Comparison of ENCODE assay signal across 16 cellular contexts in genomic region chr3:72655758-72656157, GRCh38.
DNase-seq lines count a peak whose midpoint lies in the region; TF ChIP-seq lines count a peak whose summit lies in the region.
"Had no signal": no experiment of that assay in that cellular context is flagged by ENCODE, and none has a peak within 500 bp of the region (broad histone marks: within the 10 kb centered on the region; RNA-seq: fewer than 3 reads in every experiment).

No MANE protein-coding gene starts in this region.

- peak overlapping the region; percentile 34 for H3K9ac ChIP-seq in iPS-18a (ENCODE audit: low read length)

- H3K4me3 ChIP-seq in H7 (ENCODE audit: insufficient read depth, low read depth, low read length) (no peak overlapping the region), iPS-18a (ENCODE audit: low read length) (no peak overlapping the region), suprapubic skin (no peak overlapping the region)
- H3K4me3 ChIP-seq: right atrium auricular region, SJSA1 had no signal

- TF ChIP-seq POLR2A in suprapubic skin (IDR thresholded peaks at IDR 0.05) = no peak

- H3K27ac ChIP-seq in iPS-18a (ENCODE audit: low read length) (no peak overlapping the region), suprapubic skin (no peak overlapping the region)
- H3K27ac ChIP-seq: coronary artery, right atrium auricular region, SJSA1 had no signal

- no peaks in the 10 kb centered on the region for H3K9me3 ChIP-seq in iPS-18a (ENCODE audit: control insufficient read depth, low read depth, low read length)
- no peaks in the 10 kb centered on the region for H3K9me3 ChIP-seq in suprapubic skin
- H3K9me3 ChIP-seq: right atrium auricular region, SJSA1 had no signal

- peaks cover 12% of the 10 kb centered on the region for H3K4me1 Mint-ChIP-seq in CD14-positive monocyte

- H3K4me1 ChIP-seq in iPS-18a (ENCODE audit: control insufficient read depth, low read depth, low read length) (peaks cover 12% of the 10 kb centered on the region), suprapubic skin (peaks cover 29% of the 10 kb centered on the region)

- H3K27me3 ChIP-seq in H7 (ENCODE audit: control insufficient read depth, insufficient read depth, low read length) = no peaks in the 10 kb centered on the region
- no peaks in the 10 kb centered on the region for H3K27me3 ChIP-seq in iPS-18a (ENCODE audit: control insufficient read depth, insufficient read depth, low read length)
- H3K27me3 ChIP-seq in suprapubic skin = peaks cover 10% of the 10 kb centered on the region
- H3K27me3 ChIP-seq: right atrium auricular region, SJSA1 had no signal

- TF ChIP-seq CTCF in CD14-positive monocyte (IDR thresholded peaks at IDR 0.05) (peak; percentile 27), suprapubic skin (IDR thresholded peaks at IDR 0.05) (no peak)

- peaks cover 15 to 31% (median 28%) of the 10 kb centered on the region in 3 donors for H3K27me3 Mint-ChIP-seq in CD14-positive monocyte (ENCODE audit: low read depth in 3 of 3)

- H3K4me3 Mint-ChIP-seq in CD14-positive monocyte = no peak overlapping the region
- H3K4me3 Mint-ChIP-seq: activated naive CD8-positive, alpha-beta T cell treated with anti-CD3 and anti-CD28 coated beads, Interleukin-2, amount 10 ng/mL, durations not matched to agents 7 days and 5 days had no signal

- H3K36me3 Mint-ChIP-seq in CD14-positive monocyte = no peaks in the 10 kb centered on the region

- no peak for DNase-seq in CD14-positive monocyte (ENCODE audit: low spot score)
- DNase-seq in H7 = peak; percentile 77
- DNase-seq in astrocyte of the hippocampus (ENCODE audit: low read depth, low spot score) = peak; percentile 14
- no peak for DNase-seq in suprapubic skin (ENCODE audit: low spot score in 2 of 2)
- DNase-seq in stimulated activated naive CD4-positive, alpha-beta T cell (lab: John Stamatoyannopoulos, UW) = no peak
- no peak for DNase-seq in DMS79 treated with DMSO at 0.1 percent for 48 hours (lab: John Stamatoyannopoulos, UW)
- DNase-seq in medulla oblongata (ENCODE audit: extremely low spot score) = no peak
- DNase-seq: activated CD8-positive, alpha-beta memory T cell treated with anti-CD3 and anti-CD28 coated beads, Interleukin-2, amount 50 U/mL, for 4 hours; activated naive CD8-positive, alpha-beta T cell treated with anti-CD3 and anti-CD28 coated beads, Interleukin-2, amount 10 ng/mL, durations not matched to agents 7 days and 5 days; NCI-H1930; stimulated activated CD4-positive, alpha-beta T cell treated with anti-CD3 and anti-CD28 coated beads, Interleukin-4, amount 100 ng/mL, for 24 hours; stimulated activated naive B cell treated with anti-CD40 and anti-IgM and Interleukin-4, amounts not matched to agents 10 μg/mL and 1 μg/mL and 100 μg/mL, for 72 hours had no signal

- H3K36me3 ChIP-seq in H7 (replicated peaks; ENCODE audit: control insufficient read depth, insufficient read depth, low read length) = no peaks in the 10 kb centered on the region
- no peaks in the 10 kb centered on the region for H3K36me3 ChIP-seq in iPS-18a (ENCODE audit: control insufficient read depth, low read depth, low read length)
- H3K36me3 ChIP-seq in suprapubic skin = no peaks in the 10 kb centered on the region
- H3K36me3 ChIP-seq: right atrium auricular region, SJSA1 had no signal

- H3K27ac Mint-ChIP-seq in CD14-positive monocyte = no peak overlapping the region
- H3K27ac Mint-ChIP-seq: activated naive CD8-positive, alpha-beta T cell treated with anti-CD3 and anti-CD28 coated beads, Interleukin-2, amount 10 ng/mL, durations not matched to agents 7 days and 5 days; stimulated activated naive B cell treated with anti-CD40 and anti-IgM and Interleukin-4, amounts not matched to agents 10 μg/mL and 1 μg/mL and 100 μg/mL, for 72 hours had no signal

- WGBS in suprapubic skin = 44% methylated on average over 6 of the region's 6 CpGs

- intact Hi-C loops in CD14-positive monocyte (cut with micrococcal nuclease) = loop anchor here in 1 of 2 donors (10.0 kb wide), 1 partner anchor 61 kb away; no protein-coding TSS in a partner anchor

- H3K9me3 Mint-ChIP-seq in CD14-positive monocyte = peaks cover 0 to 6% (median 0%) of the 10 kb centered on the region in 7 donors

- TF ChIP-seq EP300 in suprapubic skin (IDR thresholded peaks at IDR 0.05) = no peak

Comparison
In these comparisons a context has a peak if more than half of its experiments do, and no peak if none do; other contexts are left out.
1. DNase-seq: peak in H7 (single experiment) and astrocyte of the hippocampus (single experiment); none in CD14-positive monocyte (single experiment), suprapubic skin (0 of 2), stimulated activated naive CD4-positive, alpha-beta T cell (0 of 6), DMS79 treated with DMSO at 0.1 percent for 48 hours (single experiment) and medulla oblongata (single experiment).